In the genomic region with DNA sequence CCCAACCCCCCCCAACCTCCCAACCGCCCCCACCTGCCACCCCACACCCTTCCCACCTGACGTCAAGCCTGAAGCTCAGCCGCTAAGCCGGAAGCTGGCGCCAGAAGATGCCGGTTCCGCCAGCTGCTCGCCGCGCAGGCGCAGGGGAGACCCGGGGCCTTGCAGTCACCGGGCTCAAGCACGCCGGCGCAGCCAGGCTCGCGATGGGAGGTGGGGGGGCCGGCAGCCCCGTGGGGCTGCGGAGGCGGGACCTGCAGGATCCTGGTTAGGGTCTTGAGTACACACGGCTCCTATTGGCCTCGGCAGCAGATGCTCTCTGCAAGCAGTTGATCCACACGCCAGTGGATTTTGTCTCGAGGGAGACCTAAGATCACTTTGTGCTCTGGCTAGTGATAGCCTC, we compare ENCODE assay signal across 8 cellular contexts. TPM values are rescaled to one million over a fixed set of nuclear protein-coding genes. Genes with fewer than 3 reads are reported as not detected.
DNase-seq lines count a peak whose midpoint lies in the region; ATAC-seq and TF ChIP-seq lines count a peak whose summit lies in the region.

A gene (minus strand): TSS at position 109 of the 400 bp plus-strand sequence. CDS start 4,268 bp downstream, outside the sequence.

- POLR2A ChIA-PET in WTC11 (lab: Charles Lee), result no interaction called here

- H3K9me3 Mint-ChIP-seq in WTC11, result no peaks in the 10 kb centered on the region

- peaks cover 34 to 73% (median 57%) of the 10 kb centered on the region in 6 donors for H3K4me1 ChIP-seq in spleen

- TF ChIP-seq CTCF in WTC11 (IDR thresholded peaks at IDR 0.05) (no peak), spleen (IDR thresholded peaks at IDR 0.05 in 8 of 11, conservative IDR thresholded peaks at IDR 0.05 in 3 of 11) (no peak)

- H3K36me3 Mint-ChIP-seq in WTC11, result peaks cover 5% of the 10 kb centered on the region

- no peak for TF ChIP-seq POLR2A in spleen (IDR thresholded peaks at IDR 0.05)

- peaks cover 0 to 24% (median 7%) of the 10 kb centered on the region in 6 donors for H3K36me3 ChIP-seq in spleen

- H3K27ac ChIP-seq in caudate nucleus (ENCODE audit: low read depth, low read length), result peak within 1 kb of the TSS; percentile 83
- peak within 1 kb of the TSS; percentile 30 to 82 (median 73) for H3K27ac ChIP-seq in spleen

- CTCF ChIA-PET in WTC11 (lab: Charles Lee), result interaction anchor here (0.6 kb wide), 1 partner anchor 35 kb away, joined by 4 read pairs; no protein-coding TSS in a partner anchor

- DNase-seq in AG08395 (ENCODE audit: low spot score) (peak; percentile 96), NCI-H2227 treated with DMSO at 0.1 percent for 48 hours (lab: John Stamatoyannopoulos, UW) (peak; percentile 78), WTC11 (ENCODE audit: low spot score) (peak; percentile 94), caudate nucleus (lab: John Stamatoyannopoulos, UW) (peak; percentile 29 to 94 (median 84)), inferior parietal cortex (ENCODE audit: extremely low spot score) (peak; percentile 85), spleen (peak; percentile 99)

- peak; percentile 72 for ATAC-seq in GM18909 (IDR thresholded peaks at IDR 0.05; ENCODE audit: poor library complexity, unreplicated experiment)
- ATAC-seq in HG03159 (IDR thresholded peaks at IDR 0.05; ENCODE audit: unreplicated experiment), result peak; percentile 66
- peak; percentile 81 for ATAC-seq in WTC11

- H3K4me1 Mint-ChIP-seq in WTC11, result peaks cover 24% of the 10 kb centered on the region

- no peaks in the 10 kb centered on the region for H3K27me3 ChIP-seq in spleen (replicated peaks in 1 of 7)

- peak within 1 kb of the TSS; percentile 88 for H3K4me3 Mint-ChIP-seq in WTC11

- peak within 1 kb of the TSS; percentile 30 to 64 (median 42) for H3K4me3 ChIP-seq in spleen

- intact Hi-C loops in spleen (cut with DNase I; ENCODE audit: low total_unique reads), result no loop called here

- 0 to 1% (median 0%) methylated on average over 8 to 25 of the region's 26 CpGs for WGBS in spleen, 5 donors

- H3K9me3 ChIP-seq in spleen, result peaks cover 0 to 12% (median 0%) of the 10 kb centered on the region in 8 donors

- H3K27ac Mint-ChIP-seq in WTC11, result peak within 1 kb of the TSS; percentile 72; the same call in 1 of the 2 replicates

- H3K27me3 Mint-ChIP-seq in WTC11 (ENCODE audit: low read depth), result no peaks in the 10 kb centered on the region

TF ChIP-seq in WTC11, 78 proteins besides CTCF, POLR2A, EP300 and RAD21 (continues in another document):
- TF ChIP-seq FOXP1 (CRISPR knock-in tag; IDR thresholded peaks at IDR 0.05; ENCODE audit: borderline replicate concordance), result 0 out of 2 replicates have a peak, but pooled peaks have one; percentile 23
- TF ChIP-seq ZNF138 (CRISPR knock-in tag; conservative IDR thresholded peaks at IDR 0.05), result no peak
- peak; percentile 54; the same call in 1 of the 2 replicates for TF ChIP-seq FOXK1 (CRISPR knock-in tag; IDR thresholded peaks at IDR 0.05)
- TF ChIP-seq, protein P1, sequence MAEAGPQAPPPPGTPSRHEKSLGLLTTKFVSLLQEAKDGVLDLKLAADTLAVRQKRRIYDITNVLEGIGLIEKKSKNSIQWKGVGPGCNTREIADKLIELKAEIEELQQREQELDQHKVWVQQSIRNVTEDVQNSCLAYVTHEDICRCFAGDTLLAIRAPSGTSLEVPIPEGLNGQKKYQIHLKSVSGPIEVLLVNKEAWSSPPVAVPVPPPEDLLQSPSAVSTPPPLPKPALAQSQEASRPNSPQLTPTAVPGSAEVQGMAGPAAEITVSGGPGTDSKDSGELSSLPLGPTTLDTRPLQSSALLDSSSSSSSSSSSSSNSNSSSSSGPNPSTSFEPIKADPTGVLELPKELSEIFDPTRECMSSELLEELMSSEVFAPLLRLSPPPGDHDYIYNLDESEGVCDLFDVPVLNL (CRISPR knock-in tag; IDR thresholded peaks at IDR 0.05; ENCODE audit: borderline replicate concordance, low read depth), result no peak
- TF ChIP-seq, protein P2, sequence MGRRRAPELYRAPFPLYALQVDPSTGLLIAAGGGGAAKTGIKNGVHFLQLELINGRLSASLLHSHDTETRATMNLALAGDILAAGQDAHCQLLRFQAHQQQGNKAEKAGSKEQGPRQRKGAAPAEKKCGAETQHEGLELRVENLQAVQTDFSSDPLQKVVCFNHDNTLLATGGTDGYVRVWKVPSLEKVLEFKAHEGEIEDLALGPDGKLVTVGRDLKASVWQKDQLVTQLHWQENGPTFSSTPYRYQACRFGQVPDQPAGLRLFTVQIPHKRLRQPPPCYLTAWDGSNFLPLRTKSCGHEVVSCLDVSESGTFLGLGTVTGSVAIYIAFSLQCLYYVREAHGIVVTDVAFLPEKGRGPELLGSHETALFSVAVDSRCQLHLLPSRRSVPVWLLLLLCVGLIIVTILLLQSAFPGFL (CRISPR knock-in tag; IDR thresholded peaks at IDR 0.05; ENCODE audit: borderline replicate concordance), result no peak
- TF ChIP-seq ZNF416 (CRISPR knock-in tag; IDR thresholded peaks at IDR 0.05), result no peak
- peak; percentile 36; the same call in 1 of the 2 replicates for TF ChIP-seq SP1 (CRISPR knock-in tag; conservative IDR thresholded peaks at IDR 0.05)
- TF ChIP-seq, protein P3, sequence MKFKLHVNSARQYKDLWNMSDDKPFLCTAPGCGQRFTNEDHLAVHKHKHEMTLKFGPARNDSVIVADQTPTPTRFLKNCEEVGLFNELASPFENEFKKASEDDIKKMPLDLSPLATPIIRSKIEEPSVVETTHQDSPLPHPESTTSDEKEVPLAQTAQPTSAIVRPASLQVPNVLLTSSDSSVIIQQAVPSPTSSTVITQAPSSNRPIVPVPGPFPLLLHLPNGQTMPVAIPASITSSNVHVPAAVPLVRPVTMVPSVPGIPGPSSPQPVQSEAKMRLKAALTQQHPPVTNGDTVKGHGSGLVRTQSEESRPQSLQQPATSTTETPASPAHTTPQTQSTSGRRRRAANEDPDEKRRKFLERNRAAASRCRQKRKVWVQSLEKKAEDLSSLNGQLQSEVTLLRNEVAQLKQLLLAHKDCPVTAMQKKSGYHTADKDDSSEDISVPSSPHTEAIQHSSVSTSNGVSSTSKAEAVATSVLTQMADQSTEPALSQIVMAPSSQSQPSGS (CRISPR knock-in tag; IDR thresholded peaks at IDR 0.05; ENCODE audit: borderline replicate concordance, low read depth), result no peak
- TF ChIP-seq, protein P4, sequence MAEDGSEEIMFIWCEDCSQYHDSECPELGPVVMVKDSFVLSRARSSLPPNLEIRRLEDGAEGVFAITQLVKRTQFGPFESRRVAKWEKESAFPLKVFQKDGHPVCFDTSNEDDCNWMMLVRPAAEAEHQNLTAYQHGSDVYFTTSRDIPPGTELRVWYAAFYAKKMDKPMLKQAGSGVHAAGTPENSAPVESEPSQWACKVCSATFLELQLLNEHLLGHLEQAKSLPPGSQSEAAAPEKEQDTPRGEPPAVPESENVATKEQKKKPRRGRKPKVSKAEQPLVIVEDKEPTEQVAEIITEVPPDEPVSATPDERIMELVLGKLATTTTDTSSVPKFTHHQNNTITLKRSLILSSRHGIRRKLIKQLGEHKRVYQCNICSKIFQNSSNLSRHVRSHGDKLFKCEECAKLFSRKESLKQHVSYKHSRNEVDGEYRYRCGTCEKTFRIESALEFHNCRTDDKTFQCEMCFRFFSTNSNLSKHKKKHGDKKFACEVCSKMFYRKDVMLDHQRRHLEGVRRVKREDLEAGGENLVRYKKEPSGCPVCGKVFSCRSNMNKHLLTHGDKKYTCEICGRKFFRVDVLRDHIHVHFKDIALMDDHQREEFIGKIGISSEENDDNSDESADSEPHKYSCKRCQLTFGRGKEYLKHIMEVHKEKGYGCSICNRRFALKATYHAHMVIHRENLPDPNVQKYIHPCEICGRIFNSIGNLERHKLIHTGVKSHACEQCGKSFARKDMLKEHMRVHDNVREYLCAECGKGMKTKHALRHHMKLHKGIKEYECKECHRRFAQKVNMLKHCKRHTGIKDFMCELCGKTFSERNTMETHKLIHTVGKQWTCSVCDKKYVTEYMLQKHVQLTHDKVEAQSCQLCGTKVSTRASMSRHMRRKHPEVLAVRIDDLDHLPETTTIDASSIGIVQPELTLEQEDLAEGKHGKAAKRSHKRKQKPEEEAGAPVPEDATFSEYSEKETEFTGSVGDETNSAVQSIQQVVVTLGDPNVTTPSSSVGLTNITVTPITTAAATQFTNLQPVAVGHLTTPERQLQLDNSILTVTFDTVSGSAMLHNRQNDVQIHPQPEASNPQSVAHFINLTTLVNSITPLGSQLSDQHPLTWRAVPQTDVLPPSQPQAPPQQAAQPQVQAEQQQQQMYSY (CRISPR knock-in tag; IDR thresholded peaks at IDR 0.05), result no peak
- TF ChIP-seq, protein P5, sequence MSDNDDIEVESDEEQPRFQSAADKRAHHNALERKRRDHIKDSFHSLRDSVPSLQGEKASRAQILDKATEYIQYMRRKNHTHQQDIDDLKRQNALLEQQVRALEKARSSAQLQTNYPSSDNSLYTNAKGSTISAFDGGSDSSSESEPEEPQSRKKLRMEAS (CRISPR knock-in tag; IDR thresholded peaks at IDR 0.05), result peak; percentile 40; the same call in 1 of the 2 replicates
- TF ChIP-seq, protein P6, sequence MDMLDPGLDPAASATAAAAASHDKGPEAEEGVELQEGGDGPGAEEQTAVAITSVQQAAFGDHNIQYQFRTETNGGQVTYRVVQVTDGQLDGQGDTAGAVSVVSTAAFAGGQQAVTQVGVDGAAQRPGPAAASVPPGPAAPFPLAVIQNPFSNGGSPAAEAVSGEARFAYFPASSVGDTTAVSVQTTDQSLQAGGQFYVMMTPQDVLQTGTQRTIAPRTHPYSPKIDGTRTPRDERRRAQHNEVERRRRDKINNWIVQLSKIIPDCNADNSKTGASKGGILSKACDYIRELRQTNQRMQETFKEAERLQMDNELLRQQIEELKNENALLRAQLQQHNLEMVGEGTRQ (CRISPR knock-in tag; IDR thresholded peaks at IDR 0.05), result 0 out of 2 replicates have a peak, but pooled peaks have one; percentile 28
- no peak for TF ChIP-seq GABPB1 (CRISPR knock-in tag; IDR thresholded peaks at IDR 0.05)
- no peak for TF ChIP-seq ETV6 (CRISPR knock-in tag; IDR thresholded peaks at IDR 0.05)
- no peak for TF ChIP-seq JAZF1 (CRISPR knock-in tag; IDR thresholded peaks at IDR 0.05)
- TF ChIP-seq TEAD1 (CRISPR knock-in tag; IDR thresholded peaks at IDR 0.05), result no peak
- TF ChIP-seq, protein P7, sequence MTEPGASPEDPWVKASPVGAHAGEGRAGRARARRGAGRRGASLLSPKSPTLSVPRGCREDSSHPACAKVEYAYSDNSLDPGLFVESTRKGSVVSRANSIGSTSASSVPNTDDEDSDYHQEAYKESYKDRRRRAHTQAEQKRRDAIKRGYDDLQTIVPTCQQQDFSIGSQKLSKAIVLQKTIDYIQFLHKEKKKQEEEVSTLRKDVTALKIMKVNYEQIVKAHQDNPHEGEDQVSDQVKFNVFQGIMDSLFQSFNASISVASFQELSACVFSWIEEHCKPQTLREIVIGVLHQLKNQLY (CRISPR knock-in tag; IDR thresholded peaks at IDR 0.05), result no peak
- 0 out of 2 replicates have a peak, but pooled peaks have one; percentile 50 for TF ChIP-seq CREM (CRISPR knock-in tag; IDR thresholded peaks at IDR 0.05)
- TF ChIP-seq GTF2I (CRISPR knock-in tag; conservative IDR thresholded peaks at IDR 0.05), result no peak
- TF ChIP-seq ZBTB21 (CRISPR knock-in tag; IDR thresholded peaks at IDR 0.05; ENCODE audit: borderline replicate concordance), result no peak; the same call in 1 of the 2 replicates

RNA-seq across cellular contexts. Expression of the gene that starts here (rescaled TPM):
- total RNA-seq in WTC11 (2021) (5.7 to 6.0 TPM (median 5.9 TPM) in 3 replicates), spleen (10 to 100 TPM; 10.1 to 16.0 (median 14.8) TPM)
- polyA plus RNA-seq in spleen, result 10 to 100 TPM in 1 of 3 donors, 1 to 10 TPM in 2; 9.7 to 10.0 (median 9.9) TPM

Comparison
In these comparisons a context has a peak if more than half of its experiments do, and no peak if none do; other contexts are left out.
1. Peak in every context shown above with its lines: DNase-seq, ATAC-seq, H3K4me3 ChIP-seq and H3K27ac ChIP-seq.